12 cellular contexts compared by ENCODE assay signal in the genomic region with DNA sequence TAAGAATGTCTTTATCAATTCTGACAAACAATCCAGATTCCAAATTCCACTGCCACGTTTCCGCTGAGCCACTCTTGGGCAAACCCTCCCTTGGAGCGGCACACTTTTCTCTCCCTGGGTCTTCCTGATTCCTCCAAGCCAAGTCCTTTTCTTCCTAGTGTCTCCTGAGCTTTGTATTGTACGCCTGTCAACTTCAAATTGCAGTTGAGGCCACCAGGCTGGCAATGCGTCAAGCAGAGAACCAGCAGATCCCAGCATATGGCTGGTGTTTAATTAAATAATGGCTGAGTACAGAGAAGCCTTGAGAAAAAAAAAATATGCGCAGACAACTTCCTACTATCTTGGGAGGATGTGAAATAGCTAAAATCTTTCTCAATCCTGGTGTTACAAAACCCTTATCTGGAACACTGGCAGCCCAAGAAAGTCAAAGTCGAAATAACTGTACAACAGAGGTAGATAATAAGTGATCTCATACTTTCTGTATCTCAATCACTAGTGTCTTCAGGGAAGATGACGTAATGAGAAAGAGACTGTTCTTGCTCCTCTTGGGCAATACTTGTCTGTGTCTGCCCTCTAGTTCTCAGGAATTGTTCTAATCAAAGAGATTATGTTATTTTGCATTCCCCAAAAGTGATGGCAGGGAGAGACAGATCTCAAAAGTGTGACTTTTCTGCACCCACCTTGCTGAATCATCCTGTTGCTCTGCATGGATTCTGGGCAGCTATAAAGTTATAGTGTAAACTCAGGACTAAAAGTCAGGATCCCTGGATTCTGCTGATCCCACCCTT. TPM values are rescaled to one million over a fixed set of nuclear protein-coding genes. Genes with fewer than 3 reads are reported as not detected.
DNase-seq lines count a peak whose midpoint lies in the region; ATAC-seq, FAIRE-seq and TF ChIP-seq lines count a peak whose summit lies in the region.
"Had no signal": no experiment of that assay in that cellular context is flagged by ENCODE, and none has a peak within 500 bp of the region (broad histone marks: within the 10 kb centered on the region; RNA-seq: fewer than 3 reads in every experiment).

No MANE protein-coding gene starts in this region.

- TF ChIP-seq EP300 in K562 (IDR thresholded peaks at IDR 0.05; ENCODE audit: low read length) = peak; percentile 51; the same call in 1 of the 2 replicates

- in situ Hi-C loops in K562 (cut with MboI) = no loop called here

- H3K27me3 ChIP-seq in ACC112 (ENCODE audit: insufficient read depth, low read length) (no peaks in the 10 kb centered on the region), K562 (ENCODE audit: control insufficient read depth in 2 of 2, insufficient read depth in 2 of 2, low read length in 2 of 2) (no peaks in the 10 kb centered on the region; a peak in 1 of 5 replicates), lower lobe of right lung (ENCODE audit: low read depth) (no peaks in the 10 kb centered on the region)

- 6% methylated on average over 8 of the region's 8 CpGs for WGBS in K562 (ENCODE audit: insufficient coverage, low coverage, missing lambda C conversion rate)

- H3K9me3 ChIP-seq in K562 (replicated peaks; ENCODE audit: control insufficient read depth, insufficient read depth, low read depth, low read length) (no peaks in the 10 kb centered on the region), lower lobe of right lung (no peaks in the 10 kb centered on the region)

- FAIRE-seq in K562 (lab: Jason Lieb, UNC) (peak; percentile 67), RCC 7860 (lab: Jason Lieb, UNC) (no peak)

- peak; percentile 82 for ATAC-seq in K562
- ATAC-seq in lower lobe of right lung = peak; percentile 70 to 71
- no peak for ATAC-seq in HG02852 (IDR thresholded peaks at IDR 0.05; ENCODE audit: unreplicated experiment)
- ATAC-seq: T-cell had no signal

- H2AFZ ChIP-seq in ACC112 (ENCODE audit: low read length, unreplicated experiment) (peak overlapping the region; percentile 74), K562 (ENCODE audit: low read depth, low read length) (peak overlapping the region; percentile 48)

- no peaks in the 10 kb centered on the region for H3K9me1 ChIP-seq in K562 (ENCODE audit: control insufficient read depth, insufficient read depth, low read length)

- peak; percentile 29 for DNase-seq in LHCN-M2 (ENCODE audit: low read depth)
- DNase-seq in K562 (ENCODE audit: extremely low read depth in 1 of 4, low spot score in 3 of 4) = peak in 2 of 4 experiments; percentile 23 to 48
- DNase-seq in lower lobe of right lung = no peak
- DNase-seq in C1 segment of cervical spinal cord (lab: John Stamatoyannopoulos, UW) = no peak
- no peak for DNase-seq in DMS153 treated with DMSO at 0.1 percent for 48 hours (lab: John Stamatoyannopoulos, UW; ENCODE audit: unreplicated experiment)
- DNase-seq in RCC 7860 (ENCODE audit: low spot score) = no peak
- DNase-seq: activated naive CD4-positive, alpha-beta T cell treated with Interleukin-2 at 50 U/mL for 16 hours; CD4-positive, alpha-beta T cell; hippocampal formation; T-cell had no signal

- H4K20me1 ChIP-seq in K562 (replicated peaks; ENCODE audit: control insufficient read depth, insufficient read depth, low read length) = no peaks in the 10 kb centered on the region

- H3K27ac ChIP-seq in ACC112 (ENCODE audit: low read depth, low read length) (peak overlapping the region; percentile 82), K562 (ENCODE audit: extremely low read depth, low read depth, low read length) (peak overlapping the region; percentile 8; the same call in 1 of the 3 replicates), lower lobe of right lung (peak overlapping the region; percentile 46)

- BruUV-seq in K562 (replicated peaks; lab: Mats Ljungman, UMichigan) = no TSS peak

- H3K79me2 ChIP-seq in ACC112 (ENCODE audit: control insufficient read depth, insufficient read depth, low read length, unreplicated experiment) (no peaks in the 10 kb centered on the region), K562 (ENCODE audit: control insufficient read depth, insufficient read depth, low read length) (no peaks in the 10 kb centered on the region)

- intact Hi-C loops in K562 (cut with micrococcal nuclease) (loop anchor here (1.0 to 5.0 kb wide), 2 partner anchors 74 to 193 kb away; partner anchors contain the start of gene MMD), lower lobe of right lung (cut with DNase I) (no loop called here)

- CTCF ChIA-PET in K562 (lab: Yijun Ruan, JAX; ENCODE audit: low intra/inter-chr PET ratio) = no interaction called here

- H3K4me3 ChIP-seq in ACC112 (ENCODE audit: low read depth, low read length) (peak overlapping the region; percentile 52), K562 (no peak overlapping the region), lower lobe of right lung (no peak overlapping the region)

- no peak overlapping the region; the same call in 1 of the 2 replicates for H3K4me2 ChIP-seq in K562 (ENCODE audit: insufficient read depth, low read length)

- TF ChIP-seq CTCF in K562 (IDR thresholded peaks at IDR 0.05 in 2 of 3, conservative IDR thresholded peaks at IDR 0.05 in 1 of 3; ENCODE audit: insufficient read depth in 2 of 3, low read depth in 1 of 3, low read length in 3 of 3) = peak in 1 of 3 experiments; percentile 46; a peak in 2 of 6 replicates
- TF ChIP-seq CTCF in lower lobe of right lung (IDR thresholded peaks at IDR 0.05) = no peak

- H3K4me1 ChIP-seq in ACC112 (ENCODE audit: control insufficient read depth, insufficient read depth, low read length, unreplicated experiment) (peaks cover 18% of the 10 kb centered on the region), K562 (replicated peaks in 1 of 2; ENCODE audit: control insufficient read depth in 2 of 2, insufficient read depth in 2 of 2, low read length in 2 of 2) (peaks cover 0 to 4% of the 10 kb centered on the region in 2 experiments; a peak in 1 of 5 replicates), lower lobe of right lung (no peaks in the 10 kb centered on the region)

- H3K9ac ChIP-seq in K562 (ENCODE audit: insufficient read depth in 1 of 2, low read depth in 2 of 2, low read length in 2 of 2) = no peak overlapping the region

- TF ChIP-seq POLR2A in K562 (conservative IDR thresholded peaks at IDR 0.05) = no peak

- POLR2A ChIA-PET in K562 (lab: Yijun Ruan, JAX) = no interaction called here

- peak; percentile 53 to 70 for TF ChIP-seq RAD21 in K562 (CRISPR knock-in tag; conservative IDR thresholded peaks at IDR 0.05 in 1 of 2, IDR thresholded peaks at IDR 0.05 in 1 of 2)

- H3K36me3 ChIP-seq in ACC112 (ENCODE audit: insufficient read depth, low read length) (no peaks in the 10 kb centered on the region), K562 (ENCODE audit: control insufficient read depth, insufficient read depth, low read length) (no peaks in the 10 kb centered on the region), lower lobe of right lung (no peaks in the 10 kb centered on the region)

TF ChIP-seq in K562, 482 proteins besides CTCF, POLR2A, EP300 and RAD21 (continues in another document):
- TF ChIP-seq, protein P1, sequence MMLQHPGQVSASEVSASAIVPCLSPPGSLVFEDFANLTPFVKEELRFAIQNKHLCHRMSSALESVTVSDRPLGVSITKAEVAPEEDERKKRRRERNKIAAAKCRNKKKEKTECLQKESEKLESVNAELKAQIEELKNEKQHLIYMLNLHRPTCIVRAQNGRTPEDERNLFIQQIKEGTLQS (IDR thresholded peaks at IDR 0.05) = peak; percentile 98
- TF ChIP-seq, protein P1 (CRISPR knock-in tag; conservative IDR thresholded peaks at IDR 0.05) = no peak
- no peak for TF ChIP-seq ZNF766 (CRISPR knock-in tag; conservative IDR thresholded peaks at IDR 0.05)
- no peak for TF ChIP-seq LCOR (CRISPR knock-in tag; IDR thresholded peaks at IDR 0.05)
- TF ChIP-seq ARHGAP35 (IDR thresholded peaks at IDR 0.05; ENCODE audit: partially characterized antibody) = no peak

RNA-seq across cellular contexts. Expression of gene SMIM36, which starts 15.0 kb away (rescaled TPM):
- total RNA-seq in LHCN-M2 (2014; rRNA removed) (not detected in 2 replicates), K562 (2014; rRNA removed) (not detected in 2 replicates), K562 (2014; rRNA removed; fragmentation: Illumina TruSeq; extraction: Trizol) (not detected in 2 replicates), K562 (2015; rRNA removed; fragmentation: Illumina TruSeq; extraction: Trizol) (not detected in 2 replicates), K562 (2021) (not detected in 2 replicates), lower lobe of right lung (not detected)
- polyA plus RNA-seq in LHCN-M2 (2012) = not detected
- not detected in 2 replicates for total RNA-seq in K562 (2011; cell fraction: chromatin; rRNA removed; ENCODE audit: low replicate concordance)
- total RNA-seq in K562 (2011; cell fraction: nucleolus; rRNA removed) = not detected in 2 replicates
- total RNA-seq in K562 (2011; cell fraction: nucleoplasm; rRNA removed) = not detected in 2 replicates
- polyA plus RNA-seq in K562 (2011; rRNA removed) (not detected in 2 replicates), K562 (2014; fragmentation: Illumina TruSeq; extraction: Trizol) (not detected in 2 replicates), K562 (2014; fragmentation: Nextera tagmentation; extraction: Ambion mirVana) (not detected), K562 (2014; rRNA removed) (not detected in 2 replicates)
- not detected in 2 replicates for polyA plus RNA-seq in K562 (2011; cell fraction: cytosol; rRNA removed)
- polyA plus RNA-seq in K562 (2011; cell fraction: nucleus; rRNA removed) = not detected in 2 replicates
- polyA plus RNA-seq in K562 (2012) = not detected in 2 replicates
- polyA minus RNA-seq in K562 (2011; rRNA and poly(A)+ RNA removed) = not detected in 2 replicates
- polyA minus RNA-seq in K562 (2011; cell fraction: cytosol; rRNA and poly(A)+ RNA removed) = not detected in 2 replicates
- polyA minus RNA-seq in K562 (2011; cell fraction: nucleus; rRNA and poly(A)+ RNA removed) = not detected in 2 replicates
- total RNA-seq: CD4-positive, alpha-beta T cell; T-cell had no signal

Comparison
In these comparisons a context has a peak if more than half of its experiments do, and no peak if none do; other contexts are left out.
1. H3K27ac ChIP-seq: peak in every context shown above with its lines; median percentile 82 in ACC112; 46 in lower lobe of right lung; 8 in K562.